Comparison of ENCODE assay signal across 8 cellular contexts in the genomic region with DNA sequence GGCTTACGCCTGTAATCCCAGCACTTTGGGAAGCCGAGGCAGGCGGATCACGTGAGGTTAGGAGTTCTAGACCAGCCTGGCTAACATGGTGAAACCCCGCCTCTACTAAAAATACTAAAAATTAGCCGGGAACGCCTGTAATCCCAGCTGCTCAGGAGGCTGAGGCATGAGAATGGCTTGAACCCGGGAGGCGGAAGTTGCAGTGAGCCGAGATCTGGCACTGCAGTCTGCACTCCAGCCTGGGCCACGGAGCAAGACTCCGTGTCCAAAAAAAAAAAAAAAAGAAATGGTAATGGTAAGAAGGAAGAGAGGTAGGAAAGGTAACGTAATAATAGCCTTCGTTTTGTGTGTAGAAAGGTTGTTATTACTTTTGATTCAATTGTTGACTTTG. TPM values are rescaled to one million over a fixed set of nuclear protein-coding genes. Genes with fewer than 3 reads are reported as not detected.
DNase-seq lines count a peak whose midpoint lies in the region; ATAC-seq, FAIRE-seq and TF ChIP-seq lines count a peak whose summit lies in the region.

No MANE protein-coding gene starts in this region.

- no peak for ATAC-seq in activated naive CD4-positive, alpha-beta T cell treated with anti-CD3 and anti-CD28 coated beads, Interleukin-2, amount 50 U/mL, for 72 hours
- ATAC-seq in thoracic aorta (ENCODE audit: insufficient number of reproducible peaks, low FRiP score, low read depth) (no peak), HG02759 (IDR thresholded peaks at IDR 0.05; ENCODE audit: unreplicated experiment) (no peak), GM19324 (IDR thresholded peaks at IDR 0.05; ENCODE audit: low FRiP score, unreplicated experiment) (no peak)

- CTCF ChIA-PET in activated naive CD4-positive, alpha-beta T cell treated with anti-CD3 and anti-CD28 coated beads, Interleukin-2, amount 10 ng/mL, durations not matched to agents 7 days and 5 days (lab: Charles Lee): interaction anchor here (0.7 to 1.3 kb wide), 3 partner anchors 10 to 302 kb away, joined by 3 to 6 read pairs (median 3); no protein-coding TSS in a partner anchor

- H3K27ac ChIP-seq in kidney (ENCODE audit: low read depth in 2 of 2, low read length in 2 of 2) (no peak overlapping the region), thoracic aorta (peak overlapping the region in 1 of 2 donors; percentile 98)

- H3K4me1 ChIP-seq in kidney (ENCODE audit: control insufficient read depth in 1 of 2, insufficient read depth in 1 of 2, low read depth in 1 of 2, low read length in 2 of 2) (peaks cover 5 to 12% of the 10 kb centered on the region in 2 donors), thoracic aorta (ENCODE audit: control insufficient read depth in 1 of 2, low read depth in 2 of 2) (peaks cover 10 to 17% of the 10 kb centered on the region in 2 donors)

- no peak for FAIRE-seq in kidney (lab: Jason Lieb, UNC)

- TF ChIP-seq CTCF in kidney (IDR thresholded peaks at IDR 0.05; ENCODE audit: borderline replicate concordance, extremely low read depth, insufficient read depth) (no peak), thoracic aorta (IDR thresholded peaks at IDR 0.05) (no peak)

- intact Hi-C loops in kidney (cut with DNase I): no loop called here

- H3K9me3 ChIP-seq in kidney (ENCODE audit: control insufficient read depth in 1 of 2, low read length in 2 of 2): no peaks in the 10 kb centered on the region
- H3K9me3 ChIP-seq in thoracic aorta: no peaks in the 10 kb centered on the region

- H3K4me3 ChIP-seq in kidney (ENCODE audit: low read length in 2 of 2): peak overlapping the region; percentile 91 to 92
- H3K4me3 ChIP-seq in thoracic aorta: peak overlapping the region; percentile 96

- H3K9me3 Mint-ChIP-seq in activated naive CD4-positive, alpha-beta T cell treated with anti-CD3 and anti-CD28 coated beads, Interleukin-2, amount 10 ng/mL, durations not matched to agents 7 days and 5 days: no peaks in the 10 kb centered on the region
- no peaks in the 10 kb centered on the region for H3K9me3 Mint-ChIP-seq in activated naive CD4-positive, alpha-beta T cell treated with anti-CD3 and anti-CD28 coated beads, Interleukin-2, amount 50 U/mL, for 72 hours

- H3K9ac ChIP-seq in kidney (ENCODE audit: low read length in 2 of 2): peak overlapping the region; percentile 81 to 85

- no peak for DNase-seq in activated naive CD4-positive, alpha-beta T cell treated with anti-CD3 and anti-CD28 coated beads, Interleukin-2, amount 10 ng/mL, durations not matched to agents 7 days and 5 days
- no peak for DNase-seq in activated naive CD4-positive, alpha-beta T cell treated with Interleukin-2 at 50 U/mL for 16 hours
- DNase-seq in activated naive CD4-positive, alpha-beta T cell treated with anti-CD3 and anti-CD28 coated beads, Interleukin-2, amount 50 U/mL, for 72 hours (ENCODE audit: low spot score in 2 of 2): no peak
- no peak for DNase-seq in kidney
- no peak for DNase-seq in thoracic aorta (ENCODE audit: low spot score)
- DNase-seq in NCI-H345 (lab: John Stamatoyannopoulos, UW): no peak

- no peaks in the 10 kb centered on the region for H3K27me3 Mint-ChIP-seq in activated naive CD4-positive, alpha-beta T cell treated with anti-CD3 and anti-CD28 coated beads, Interleukin-2, amount 10 ng/mL, durations not matched to agents 7 days and 5 days

- peaks cover 33% of the 10 kb centered on the region for H3K36me3 Mint-ChIP-seq in activated naive CD4-positive, alpha-beta T cell treated with anti-CD3 and anti-CD28 coated beads, Interleukin-2, amount 10 ng/mL, durations not matched to agents 7 days and 5 days
- H3K36me3 Mint-ChIP-seq in activated naive CD4-positive, alpha-beta T cell treated with anti-CD3 and anti-CD28 coated beads, Interleukin-2, amount 50 U/mL, for 72 hours: peaks cover 32 to 33% of the 10 kb centered on the region in 2 donors

- H3K4me3 Mint-ChIP-seq in activated naive CD4-positive, alpha-beta T cell treated with anti-CD3 and anti-CD28 coated beads, Interleukin-2, amount 10 ng/mL, durations not matched to agents 7 days and 5 days: peak overlapping the region; percentile 91

- peaks cover 23% of the 10 kb centered on the region for H3K4me1 Mint-ChIP-seq in activated naive CD4-positive, alpha-beta T cell treated with anti-CD3 and anti-CD28 coated beads, Interleukin-2, amount 10 ng/mL, durations not matched to agents 7 days and 5 days

- H3K27ac Mint-ChIP-seq in activated naive CD4-positive, alpha-beta T cell treated with anti-CD3 and anti-CD28 coated beads, Interleukin-2, amount 10 ng/mL, durations not matched to agents 7 days and 5 days: peak overlapping the region; percentile 91
- peak overlapping the region; percentile 98 for H3K27ac Mint-ChIP-seq in activated naive CD4-positive, alpha-beta T cell treated with anti-CD3 and anti-CD28 coated beads, Interleukin-2, amount 50 U/mL, for 72 hours

- peaks cover 26 to 43% of the 10 kb centered on the region in 2 donors for H3K36me3 ChIP-seq in kidney (ENCODE audit: control insufficient read depth in 1 of 2, insufficient read depth in 2 of 2, low read length in 2 of 2)
- peaks cover 19% of the 10 kb centered on the region for H3K36me3 ChIP-seq in thoracic aorta

- H3K27me3 ChIP-seq in thoracic aorta (replicated peaks; ENCODE audit: insufficient read depth): no peaks in the 10 kb centered on the region

RNA-seq across cellular contexts. Expression of gene HSPA14, which starts 1.2 kb away (rescaled TPM):
- 10 to 100 TPM; 30.1 to 53.2 TPM for total RNA-seq in activated naive CD4-positive, alpha-beta T cell treated with anti-CD3 and anti-CD28 coated beads, Interleukin-2, amount 50 U/mL, for 72 hours
- total RNA-seq in kidney (10.4 TPM), thoracic aorta (10 to 100 TPM in 1 of 2 donors, 1 to 10 TPM in 1; 7.7 to 16.0 TPM)
- polyA plus RNA-seq in kidney (ENCODE audit: insufficient read depth, low read depth, low replicate concordance): 9.7 TPM

RNA-seq across cellular contexts. Expression of gene MSANTD7, which starts 1.2 kb away (rescaled TPM):
- total RNA-seq in activated naive CD4-positive, alpha-beta T cell treated with anti-CD3 and anti-CD28 coated beads, Interleukin-2, amount 50 U/mL, for 72 hours: 10 to 100 TPM; 25.2 to 28.9 TPM
- total RNA-seq in kidney: 9.5 TPM
- 2.8 TPM for polyA plus RNA-seq in kidney (ENCODE audit: insufficient read depth, low read depth, low replicate concordance)
- 10 to 100 TPM in 1 of 2 donors, 1 to 10 TPM in 1; 6.4 to 10.6 TPM for total RNA-seq in thoracic aorta

RNA-seq across cellular contexts. Expression of gene CDNF, which starts 1.5 kb away (rescaled TPM):
- 1 to 10 TPM; 1.0 to 3.8 TPM for total RNA-seq in activated naive CD4-positive, alpha-beta T cell treated with anti-CD3 and anti-CD28 coated beads, Interleukin-2, amount 50 U/mL, for 72 hours
- total RNA-seq in kidney (2.1 TPM), thoracic aorta (1 to 10 TPM; 2.5 to 3.4 TPM)
- polyA plus RNA-seq in kidney (ENCODE audit: insufficient read depth, low read depth, low replicate concordance): 2.3 TPM

RNA-seq across cellular contexts. Expression of gene SUV39H2, which starts 39.4 kb away (rescaled TPM):
- total RNA-seq in activated naive CD4-positive, alpha-beta T cell treated with anti-CD3 and anti-CD28 coated beads, Interleukin-2, amount 50 U/mL, for 72 hours: 10 to 100 TPM; 34.0 to 35.9 TPM
- total RNA-seq in kidney: 5.1 TPM
- polyA plus RNA-seq in kidney (ENCODE audit: insufficient read depth, low read depth, low replicate concordance): 3.8 TPM
- total RNA-seq in thoracic aorta: 10 to 100 TPM in 1 of 2 donors, under 1 TPM in 1; 0.95 to 12.2 TPM
